9 cellular contexts compared by ENCODE assay signal in genomic region chr16:69448470-69449193, GRCh38. TPM values are rescaled to one million over a fixed set of nuclear protein-coding genes. Genes with fewer than 3 reads are reported as not detected.
DNase-seq lines count a peak whose midpoint lies in the region; ATAC-seq and TF ChIP-seq lines count a peak whose summit lies in the region.
"Had no signal": no experiment of that assay in that cellular context is flagged by ENCODE, and none has a peak within 500 bp of the region (broad histone marks: within the 10 kb centered on the region; RNA-seq: fewer than 3 reads in every experiment).

No MANE protein-coding gene starts in this region.

- intact Hi-C loops in CD8-positive, alpha-beta T cell (cut with DNase I, micrococcal nuclease) = no loop called here

- H3K4me1 ChIP-seq in osteoblast (ENCODE audit: insufficient read depth, low read length) = peaks cover 21% of the 10 kb centered on the region
- H3K4me1 ChIP-seq in CD8-positive, alpha-beta T cell (ENCODE audit: insufficient read depth, low read length) = peaks cover 12% of the 10 kb centered on the region

- no peaks in the 10 kb centered on the region for H4K20me1 ChIP-seq in osteoblast (ENCODE audit: insufficient read depth, low read length)

- H3K27me3 Mint-ChIP-seq in CD8-positive, alpha-beta T cell (ENCODE audit: low read depth) = no peaks in the 10 kb centered on the region
- no peaks in the 10 kb centered on the region for H3K27me3 Mint-ChIP-seq in activated naive CD4-positive, alpha-beta T cell treated with anti-CD3 and anti-CD28 coated beads, Interleukin-2, amount 10 ng/mL, durations not matched to agents 7 days and 5 days

- no peaks in the 10 kb centered on the region for H3K9me3 Mint-ChIP-seq in CD8-positive, alpha-beta T cell
- H3K9me3 Mint-ChIP-seq in activated naive CD4-positive, alpha-beta T cell treated with anti-CD3 and anti-CD28 coated beads, Interleukin-2, amount 10 ng/mL, durations not matched to agents 7 days and 5 days = no peaks in the 10 kb centered on the region

- no peak overlapping the region for H3K4me3 Mint-ChIP-seq in CD8-positive, alpha-beta T cell
- no peak overlapping the region for H3K4me3 Mint-ChIP-seq in activated naive CD4-positive, alpha-beta T cell treated with anti-CD3 and anti-CD28 coated beads, Interleukin-2, amount 10 ng/mL, durations not matched to agents 7 days and 5 days

- H3K27me3 ChIP-seq in osteoblast (ENCODE audit: insufficient read depth, low read length) = no peaks in the 10 kb centered on the region
- no peaks in the 10 kb centered on the region for H3K27me3 ChIP-seq in CD8-positive, alpha-beta T cell (ENCODE audit: insufficient read depth, low read length)

- peaks cover 23% of the 10 kb centered on the region for H3K4me1 Mint-ChIP-seq in CD8-positive, alpha-beta T cell (ENCODE audit: low read depth)
- peaks cover 22% of the 10 kb centered on the region for H3K4me1 Mint-ChIP-seq in activated naive CD4-positive, alpha-beta T cell treated with anti-CD3 and anti-CD28 coated beads, Interleukin-2, amount 10 ng/mL, durations not matched to agents 7 days and 5 days

- peaks cover 33% of the 10 kb centered on the region for H3K79me2 ChIP-seq in osteoblast (ENCODE audit: insufficient read depth, low read length)

- peak overlapping the region; percentile 3 for H3K27ac ChIP-seq in osteoblast (ENCODE audit: low read depth, low read length)
- H3K27ac ChIP-seq in CD8-positive, alpha-beta T cell (ENCODE audit: low read depth, low read length) = no peak overlapping the region
- H3K27ac ChIP-seq in substantia nigra (ENCODE audit: low read depth, low read length, poor library complexity, severe bottlenecking) = no peak overlapping the region

- no peaks in the 10 kb centered on the region for H3K9me3 ChIP-seq in osteoblast (ENCODE audit: low read depth, low read length)
- H3K9me3 ChIP-seq in CD8-positive, alpha-beta T cell (ENCODE audit: low read length) = no peaks in the 10 kb centered on the region

- no peak overlapping the region for H3K4me3 ChIP-seq in osteoblast (ENCODE audit: insufficient read depth, low read length)
- no peak overlapping the region for H3K4me3 ChIP-seq in CD8-positive, alpha-beta T cell (ENCODE audit: low read depth, low read length)

- H3K36me3 ChIP-seq in osteoblast (ENCODE audit: insufficient read depth, low read length) = peaks cover 17% of the 10 kb centered on the region
- peaks cover 21% of the 10 kb centered on the region for H3K36me3 ChIP-seq in CD8-positive, alpha-beta T cell (ENCODE audit: insufficient read depth, low read length)

- no peak for TF ChIP-seq POLR2A in erythroblast (IDR thresholded peaks at IDR 0.05; ENCODE audit: low read length)

- no peak for TF ChIP-seq CTCF in osteoblast (IDR thresholded peaks at IDR 0.05; ENCODE audit: extremely low read depth, low read depth, low read length)
- TF ChIP-seq CTCF in CD8-positive, alpha-beta T cell (IDR thresholded peaks at IDR 0.05) = no peak

- peak; percentile 71 for DNase-seq in DMS79 (lab: John Stamatoyannopoulos, UW)
- peak; percentile 88 for DNase-seq in NCI-H2171 treated with DMSO at 0.1 percent for 48 hours (lab: John Stamatoyannopoulos, UW)
- DNase-seq in erythroblast (lab: John Stamatoyannopoulos, UW) = peak; percentile 19 to 25
- DNase-seq in osteoblast (ENCODE audit: insufficient read length, low spot score, missing footprints) = no peak
- no peak for DNase-seq in CD8-positive, alpha-beta T cell
- no peak for DNase-seq in activated naive CD4-positive, alpha-beta T cell treated with anti-CD3 and anti-CD28 coated beads, Interleukin-2, amount 10 ng/mL, durations not matched to agents 7 days and 5 days
- no peak for DNase-seq in substantia nigra (lab: John Stamatoyannopoulos, UW)
- DNase-seq: activated CD4-positive, alpha-beta T cell treated with anti-CD3 and anti-CD28 coated beads for 4 hours had no signal

- H3K4me2 ChIP-seq in osteoblast (ENCODE audit: insufficient read depth, low read length) = no peak overlapping the region

- H3K27ac Mint-ChIP-seq in CD8-positive, alpha-beta T cell = no peak overlapping the region
- no peak overlapping the region for H3K27ac Mint-ChIP-seq in activated naive CD4-positive, alpha-beta T cell treated with anti-CD3 and anti-CD28 coated beads, Interleukin-2, amount 10 ng/mL, durations not matched to agents 7 days and 5 days

- peak overlapping the region; percentile 10 for H2AFZ ChIP-seq in osteoblast (ENCODE audit: low read length)

- CTCF ChIA-PET in CD8-positive, alpha-beta T cell (lab: Charles Lee) = interaction anchor here (1.4 kb wide), 1 partner anchor 52 kb away, joined by 3 read pairs; no protein-coding TSS in a partner anchor
- CTCF ChIA-PET in activated naive CD4-positive, alpha-beta T cell treated with anti-CD3 and anti-CD28 coated beads, Interleukin-2, amount 10 ng/mL, durations not matched to agents 7 days and 5 days (lab: Charles Lee) = no interaction called here

- ATAC-seq in CD8-positive, alpha-beta T cell = no peak
- no peak for ATAC-seq in HG02610 (IDR thresholded peaks at IDR 0.05; ENCODE audit: unreplicated experiment)

- POLR2A ChIA-PET in CD8-positive, alpha-beta T cell (lab: Charles Lee) = interaction anchor here (0.6 kb wide), 1 partner anchor 109 kb away, joined by 3 read pairs; the partner anchor contains the start of genes COG8 and NIP7

- peaks cover 57% of the 10 kb centered on the region for H3K36me3 Mint-ChIP-seq in CD8-positive, alpha-beta T cell
- peaks cover 42% of the 10 kb centered on the region for H3K36me3 Mint-ChIP-seq in activated naive CD4-positive, alpha-beta T cell treated with anti-CD3 and anti-CD28 coated beads, Interleukin-2, amount 10 ng/mL, durations not matched to agents 7 days and 5 days

RNA-seq across cellular contexts. Expression of gene CYB5B, which starts 24.2 kb away (rescaled TPM):
- total RNA-seq in osteoblast = 67.7 and 84.0 TPM in 2 replicates
- total RNA-seq in CD8-positive, alpha-beta T cell = 10 to 100 TPM; 16.2 to 18.6 TPM

Comparison
In these comparisons a context has a peak if more than half of its experiments do, and no peak if none do; other contexts are left out.
1. DNase-seq: peak in DMS79 (single experiment), NCI-H2171 treated with DMSO at 0.1 percent for 48 hours (single experiment) and erythroblast (2 of 2); none in osteoblast (single experiment), CD8-positive, alpha-beta T cell (0 of 7), activated naive CD4-positive, alpha-beta T cell treated with anti-CD3 and anti-CD28 coated beads, Interleukin-2, amount 10 ng/mL, durations not matched to agents 7 days and 5 days (single experiment) and substantia nigra (0 of 49).